ENCODE assay signal across 25 cellular contexts in genomic region chr3:115980709-115981108, GRCh38.
DNase-seq lines count a peak whose midpoint lies in the region; ATAC-seq and TF ChIP-seq lines count a peak whose summit lies in the region.
"Had no signal": no experiment of that assay in that cellular context is flagged by ENCODE, and none has a peak within 500 bp of the region (broad histone marks: within the 10 kb centered on the region; RNA-seq: fewer than 3 reads in every experiment).

No MANE protein-coding gene starts in this region.

- ATAC-seq in GM19324 (IDR thresholded peaks at IDR 0.05; ENCODE audit: low FRiP score, unreplicated experiment), result peak; percentile 48
- peak; percentile 63 for ATAC-seq in HG02870 (IDR thresholded peaks at IDR 0.05; ENCODE audit: unreplicated experiment)
- ATAC-seq in HG03520 (IDR thresholded peaks at IDR 0.05; ENCODE audit: unreplicated experiment), result peak; percentile 42
- ATAC-seq: left lung; stimulated activated naive CD8-positive, alpha-beta T cell treated with anti-CD3 and anti-CD28 coated beads, Interleukin-15, Interleukin-2, amounts not matched to agents 100 U/mL and 50 U/mL, for 24 hours had no signal

- no peaks in the 10 kb centered on the region for H3K27me3 ChIP-seq in tibial artery
- H3K27me3 ChIP-seq: breast epithelium, left lung, testis, uterus had no signal

- no peaks in the 10 kb centered on the region for H3K4me1 ChIP-seq in tibial artery
- H3K4me1 ChIP-seq: breast epithelium, left lung, testis, uterus had no signal

- TF ChIP-seq CTCF in tibial artery (IDR thresholded peaks at IDR 0.05), result no peak

- no peaks in the 10 kb centered on the region for H3K9me3 ChIP-seq in tibial artery
- H3K9me3 ChIP-seq: breast epithelium, Caco-2, left lung, testis, uterus had no signal

- CTCF ChIA-PET in HEK293T (lab: Yijun Ruan, JAX), result no interaction called here

- H3K36me3 ChIP-seq in tibial artery, result no peaks in the 10 kb centered on the region
- H3K36me3 ChIP-seq: breast epithelium, left lung, uterus had no signal

- intact Hi-C loops in tibial artery (cut with DNase I; ENCODE audit: low total_unique reads), result no loop called here

- POLR2A ChIA-PET in HEK293T (lab: Yijun Ruan, JAX), result no interaction called here

- no peak overlapping the region for H3K27ac ChIP-seq in tibial artery
- H3K27ac ChIP-seq: breast epithelium, epithelial cell of prostate, GM23248, left lung, SK-N-MC, testis, uterus had no signal

- no peak overlapping the region for H3K4me3 ChIP-seq in tibial artery
- H3K4me3 ChIP-seq: breast epithelium, GM23248, left lung, SK-N-MC, testis, uterus had no signal

- DNase-seq in NCI-H82 treated with DMSO at 0.1 percent for 48 hours (lab: John Stamatoyannopoulos, UW; ENCODE audit: unreplicated experiment), result no peak
- DNase-seq in HEK293T (ENCODE audit: extremely low spot score), result no peak
- DNase-seq in central memory CD4-positive, alpha-beta T cell, result no peak
- no peak for DNase-seq in tibial artery
- DNase-seq: activated CD4-positive, alpha-beta T cell treated with anti-CD3 and anti-CD28 coated beads, Interleukin-2, amount 50 U/mL, for 48 hours; activated CD4-positive, CD25-positive, alpha-beta regulatory T cell; activated naive CD4-positive, alpha-beta T cell treated with anti-CD3 and anti-CD28 coated beads for 36 hours; C1 segment of cervical spinal cord; Caco-2; effector CD4-positive, alpha-beta T cell; GM23248; HFFc6; left lung; mesenchymal stem cell; NCI-H2081 treated with DMSO at 0.1 percent for 48 hours; stimulated activated CD4-positive, alpha-beta T cell treated with anti-CD3 and anti-CD28 coated beads, Interleukin-15, amount 100 ng/mL, for 24 hours; stimulated activated naive CD8-positive, alpha-beta T cell treated with anti-CD3 and anti-CD28 coated beads, Interleukin-15, Interleukin-2, amounts not matched to agents 100 U/mL and 50 U/mL, for 24 hours; testis; uterus had no signal

TF ChIP-seq in HEK293T, 16 proteins besides CTCF, POLR2A, EP300 and RAD21:
- TF ChIP-seq L3MBTL2 (conservative IDR thresholded peaks at IDR 0.05) (no peak), NFRKB (IDR thresholded peaks at IDR 0.05) (no peak), CTBP1 (IDR thresholded peaks at IDR 0.05; ENCODE audit: borderline replicate concordance) (no peak), BHLHE40 (IDR thresholded peaks at IDR 0.05; ENCODE audit: borderline replicate concordance) (no peak), HDGF (IDR thresholded peaks at IDR 0.05; ENCODE audit: borderline replicate concordance) (no peak), ARNT (IDR thresholded peaks at IDR 0.05) (no peak), ZNF384 (IDR thresholded peaks at IDR 0.05) (no peak), TARDBP (IDR thresholded peaks at IDR 0.05) (no peak)
